ENCODE assay signal across 2 cellular contexts in the genomic region with DNA sequence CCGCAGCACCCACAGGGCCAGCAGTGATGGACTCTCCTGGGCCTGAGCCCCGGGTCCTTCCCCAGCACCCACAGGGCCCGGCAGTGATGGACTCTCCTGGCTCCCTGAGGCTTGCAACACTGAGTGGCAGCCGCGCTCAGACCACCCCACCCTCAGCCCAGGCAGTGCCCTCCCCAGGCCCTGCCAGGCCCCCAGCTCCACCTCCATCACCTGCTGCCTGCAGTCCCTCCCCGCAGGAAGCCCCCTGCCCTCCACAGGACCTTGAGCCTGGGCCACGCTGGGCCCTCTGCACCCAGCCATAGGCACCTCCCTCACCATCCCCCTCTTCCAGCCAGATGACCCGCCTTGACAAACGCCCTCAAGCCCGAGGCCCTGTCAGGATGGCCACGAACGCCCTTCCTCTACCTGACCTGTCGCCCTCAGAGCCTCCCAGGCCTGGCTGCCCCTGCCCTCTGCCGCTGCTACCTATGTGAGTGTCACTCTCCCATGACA.
TF ChIP-seq lines count a peak whose summit lies in the region.

No MANE protein-coding gene starts in this region.

TF ChIP-seq in SK-N-SH treated with all-trans-retinoic acid at 6 μM for 48 hours, 23 proteins besides CTCF, POLR2A, EP300 and RAD21:
- TF ChIP-seq ESRRG (CRISPR knock-in tag; IDR thresholded peaks at IDR 0.05) = no peak
- TF ChIP-seq TCF4 (CRISPR knock-in tag; IDR thresholded peaks at IDR 0.05; ENCODE audit: borderline replicate concordance) = no peak
- TF ChIP-seq OSR1 (CRISPR knock-in tag; IDR thresholded peaks at IDR 0.05) = no peak

TF ChIP-seq in SK-N-SH, 30 proteins besides CTCF, POLR2A, EP300 and RAD21:
- TF ChIP-seq EZH2phosphoT487 (IDR thresholded peaks at IDR 0.05; ENCODE audit: borderline replicate concordance, low read depth) (no peak), RFX5 (IDR thresholded peaks at IDR 0.05; ENCODE audit: low read length) (no peak), POLR2AphosphoS5 (IDR thresholded peaks at IDR 0.05; ENCODE audit: low read depth, low read length) (no peak), JUND (IDR thresholded peaks at IDR 0.05) (no peak), FOSL2 (IDR thresholded peaks at IDR 0.05; ENCODE audit: borderline replicate concordance, low read depth) (no peak), GATA2 (CRISPR knock-in tag; IDR thresholded peaks at IDR 0.05) (no peak), SMC3 (IDR thresholded peaks at IDR 0.05; ENCODE audit: low read depth, low read length) (no peak)
- TF ChIP-seq, protein P1, sequence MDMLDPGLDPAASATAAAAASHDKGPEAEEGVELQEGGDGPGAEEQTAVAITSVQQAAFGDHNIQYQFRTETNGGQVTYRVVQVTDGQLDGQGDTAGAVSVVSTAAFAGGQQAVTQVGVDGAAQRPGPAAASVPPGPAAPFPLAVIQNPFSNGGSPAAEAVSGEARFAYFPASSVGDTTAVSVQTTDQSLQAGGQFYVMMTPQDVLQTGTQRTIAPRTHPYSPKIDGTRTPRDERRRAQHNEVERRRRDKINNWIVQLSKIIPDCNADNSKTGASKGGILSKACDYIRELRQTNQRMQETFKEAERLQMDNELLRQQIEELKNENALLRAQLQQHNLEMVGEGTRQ (IDR thresholded peaks at IDR 0.05; ENCODE audit: borderline replicate concordance, low read depth, low read length) = no peak
TF ChIP-seq in SK-N-SH: peak in this region for 0.
